In genomic region chr12:92080390-92081285, GRCh38 we compare ENCODE assay signal across 1 cellular context.
A peak's percentile ranks its signal among the peaks of the same experiment; 100 is the strongest.
TF ChIP-seq lines count a peak whose summit lies in the region.

No MANE protein-coding gene starts in this region.

TF ChIP-seq in SK-N-SH, 30 proteins besides CTCF, POLR2A, EP300 and RAD21 (continued from another document):
- TF ChIP-seq REST (IDR thresholded peaks at IDR 0.05; ENCODE audit: low read depth, low read length) (0 out of 2 replicates have a peak, but pooled peaks have one; percentile 12), MXI1 (IDR thresholded peaks at IDR 0.05; ENCODE audit: low read depth, low read length) (no peak), PBX3 (IDR thresholded peaks at IDR 0.05) (peak; percentile 85), ELF1 (IDR thresholded peaks at IDR 0.05) (no peak)
